ENCODE assay signal across 1 cellular context in genomic region chr2:142900327-142900726, GRCh38. TPM values are rescaled to one million over a fixed set of nuclear protein-coding genes. Genes with fewer than 3 reads are reported as not detected.
"Had no signal": no experiment of that assay in that cellular context is flagged by ENCODE, and none has a peak within 500 bp of the region (broad histone marks: within the 10 kb centered on the region; RNA-seq: fewer than 3 reads in every experiment).

No MANE protein-coding gene starts in this region.

RNA-seq across cellular contexts. Expression of gene KYNU, which starts 22.9 kb away (rescaled TPM):
- total RNA-seq: progenitor cell of endocrine pancreas had no signal
